In genomic region chr14:103868242-103868897, GRCh38 we compare ENCODE assay signal across 2 cellular contexts.
TF ChIP-seq lines count a peak whose summit lies in the region.

No MANE protein-coding gene starts in this region.

TF ChIP-seq in SK-N-SH, 30 proteins besides CTCF, POLR2A, EP300 and RAD21 (continued from another document):
- no peak for TF ChIP-seq ZBTB33 (IDR thresholded peaks at IDR 0.05; ENCODE audit: borderline replicate concordance, low read depth)
- no peak for TF ChIP-seq GABPA (IDR thresholded peaks at IDR 0.05; ENCODE audit: low read depth)
- TF ChIP-seq MXI1 (IDR thresholded peaks at IDR 0.05; ENCODE audit: low read depth, low read length), result no peak

TF ChIP-seq in SK-N-SH treated with all-trans-retinoic acid at 6 μM for 48 hours, 23 proteins besides CTCF, POLR2A, EP300 and RAD21 (continued from another document):
- TF ChIP-seq TSHZ2 (CRISPR knock-in tag; IDR thresholded peaks at IDR 0.05), result no peak
- TF ChIP-seq CSDC2 (CRISPR knock-in tag; IDR thresholded peaks at IDR 0.05), result no peak
- no peak for TF ChIP-seq SNAI2 (CRISPR knock-in tag; IDR thresholded peaks at IDR 0.05)
TF ChIP-seq in SK-N-SH treated with all-trans-retinoic acid at 6 μM for 48 hours: peak in this region for 0.
